Comparison of ENCODE assay signal across 1 cellular context in genomic region chr1:200040516-200041138, GRCh38.
TF ChIP-seq lines count a peak whose summit lies in the region.

No MANE protein-coding gene starts in this region.

TF ChIP-seq in HCT116, 20 proteins besides CTCF, POLR2A, EP300 and RAD21 (continued from another document):
- peak; percentile 97 for TF ChIP-seq TCF7L2 (IDR thresholded peaks at IDR 0.05; ENCODE audit: borderline replicate concordance, extremely low read depth, insufficient read depth, insufficient read length)
